In genomic region chr1:164721037-164721496, GRCh38 we compare ENCODE assay signal across 25 cellular contexts.
DNase-seq lines count a peak whose midpoint lies in the region; ATAC-seq and TF ChIP-seq lines count a peak whose summit lies in the region.
"Had no signal": no experiment of that assay in that cellular context is flagged by ENCODE, and none has a peak within 500 bp of the region (broad histone marks: within the 10 kb centered on the region; RNA-seq: fewer than 3 reads in every experiment).

No MANE protein-coding gene starts in this region.

- peak overlapping the region in 4 of 5 experiments; percentile 58 to 80 (median 70) for H3K27ac Mint-ChIP-seq in brain
- H3K27ac Mint-ChIP-seq: activated CD8-positive, alpha-beta T cell treated with anti-CD3 and anti-CD28 coated beads for 36 hours; activated T-cell treated with anti-CD3 and anti-CD28 coated beads, Interleukin-2, amount 50 U/mL, for 24 hours; CD8-positive, alpha-beta memory T cell; naive thymus-derived CD8-positive, alpha-beta T cell; stimulated activated naive CD8-positive, alpha-beta T cell treated with anti-CD3 and anti-CD28 coated beads, Interleukin-15, Interleukin-2, amounts not matched to agents 100 ng/mL and 50 ng/mL, for 24 hours had no signal

- intact Hi-C loops in stomach (cut with DNase I; ENCODE audit: low total_unique reads) (no loop called here), lower leg skin (cut with DNase I; ENCODE audit: low total_unique reads) (no loop called here)

- TF ChIP-seq POLR2A in stomach (IDR thresholded peaks at IDR 0.05) (no peak), lower leg skin (IDR thresholded peaks at IDR 0.05) (no peak)

- no peaks in the 10 kb centered on the region for H3K9me3 Mint-ChIP-seq in brain
- H3K9me3 Mint-ChIP-seq: activated CD8-positive, alpha-beta T cell treated with anti-CD3 and anti-CD28 coated beads for 36 hours; activated T-cell treated with anti-CD3 and anti-CD28 coated beads, Interleukin-2, amount 50 U/mL, for 24 hours; stimulated activated naive CD8-positive, alpha-beta T cell treated with anti-CD3 and anti-CD28 coated beads, Interleukin-15, Interleukin-2, amounts not matched to agents 100 ng/mL and 50 ng/mL, for 24 hours had no signal

- TF ChIP-seq EP300 in stomach (IDR thresholded peaks at IDR 0.05): no peak

- no peak overlapping the region for H3K4me3 Mint-ChIP-seq in brain
- H3K4me3 Mint-ChIP-seq: activated CD8-positive, alpha-beta T cell treated with anti-CD3 and anti-CD28 coated beads for 36 hours; activated T-cell treated with anti-CD3 and anti-CD28 coated beads, Interleukin-2, amount 50 U/mL, for 24 hours; CD8-positive, alpha-beta memory T cell; naive thymus-derived CD8-positive, alpha-beta T cell; stimulated activated naive CD8-positive, alpha-beta T cell treated with anti-CD3 and anti-CD28 coated beads, Interleukin-15, Interleukin-2, amounts not matched to agents 100 ng/mL and 50 ng/mL, for 24 hours had no signal

- DNase-seq in MM.1S: no peak
- peak; percentile 33 for DNase-seq in mesenchymal stem cell
- DNase-seq in stomach: no peak
- DNase-seq in lower leg skin (ENCODE audit: low spot score in 2 of 2): no peak
- DNase-seq in DMS79 treated with DMSO at 0.1 percent for 48 hours (lab: John Stamatoyannopoulos, UW): no peak
- DNase-seq: activated CD8-positive, alpha-beta T cell treated with anti-CD3 and anti-CD28 coated beads for 36 hours; activated naive CD4-positive, alpha-beta T cell treated with Interleukin-2 at 50 U/mL for 16 hours; activated T-cell treated with anti-CD3 and anti-CD28 coated beads, Interleukin-2, amount 50 U/mL, for 24 hours; CD8-positive, alpha-beta memory T cell; kidney; mesendoderm; naive thymus-derived CD8-positive, alpha-beta T cell; NCI-H1048; NCI-H2029; NCI-H510A; stimulated activated CD4-positive, alpha-beta T cell treated with anti-CD3 and anti-CD28 coated beads, Interleukin-4, amount 100 ng/mL, for 1 hour; transverse colon had no signal

- H3K9ac ChIP-seq in MM.1S (ENCODE audit: low read length) (peak overlapping the region; percentile 33; the same call in 1 of the 2 replicates), mesenchymal stem cell (ENCODE audit: low read length) (no peak overlapping the region)
- H3K9ac ChIP-seq: KMS-11 had no signal

- no peak for TF ChIP-seq CTCF in MM.1S (IDR thresholded peaks at IDR 0.05; ENCODE audit: low read length)
- TF ChIP-seq CTCF in brain (conservative IDR thresholded peaks at IDR 0.05): no peak
- no peak for TF ChIP-seq CTCF in stomach (IDR thresholded peaks at IDR 0.05)
- TF ChIP-seq CTCF in lower leg skin (IDR thresholded peaks at IDR 0.05): no peak

- ATAC-seq in GM18867 (IDR thresholded peaks at IDR 0.05; ENCODE audit: unreplicated experiment): no peak
- ATAC-seq: activated CD4-positive, CD25-positive, alpha-beta regulatory T cell treated with anti-CD3 and anti-CD28 coated beads, Interleukin-2, amount 50 U/mL, for 24 hours; activated CD8-positive, alpha-beta T cell treated with anti-CD3 and anti-CD28 coated beads for 36 hours; GM12878; naive thymus-derived CD8-positive, alpha-beta T cell had no signal

- peaks cover 32% of the 10 kb centered on the region for H3F3A ChIP-seq in MM.1S (ENCODE audit: insufficient read depth, low read length)

- H3K27me3 Mint-ChIP-seq in brain: peaks cover 6% of the 10 kb centered on the region
- H3K27me3 Mint-ChIP-seq: activated CD8-positive, alpha-beta T cell treated with anti-CD3 and anti-CD28 coated beads for 36 hours; progenitor cell of endocrine pancreas had no signal

- H3K4me1 ChIP-seq in MM.1S (ENCODE audit: low read length) (peaks cover 61% of the 10 kb centered on the region), mesenchymal stem cell (ENCODE audit: control insufficient read depth, insufficient read depth, low read depth, low read length) (peaks cover 8% of the 10 kb centered on the region), stomach (peaks cover 23 to 95% (median 60%) of the 10 kb centered on the region in 4 donors)

- H2AK5ac ChIP-seq in mesenchymal stem cell (ENCODE audit: low read length, severe bottlenecking): no peak overlapping the region

- H3K27me3 ChIP-seq in MM.1S (replicated peaks; ENCODE audit: insufficient read depth, low read length) (no peaks in the 10 kb centered on the region), mesenchymal stem cell (ENCODE audit: control insufficient read depth in 1 of 2, insufficient read depth in 1 of 2, low read length in 2 of 2) (peaks cover 0 to 20% of the 10 kb centered on the region in 2 experiments), stomach (no peaks in the 10 kb centered on the region)
- H3K27me3 ChIP-seq: ascending aorta, transverse colon had no signal

- 0 out of 2 replicates have a peak, but pooled peaks cover 4% of the 10 kb centered on the region for H3K79me2 ChIP-seq in MM.1S (ENCODE audit: low read length)

- H2BK15ac ChIP-seq in mesenchymal stem cell (ENCODE audit: low read depth, poor library complexity, severe bottlenecking): no peak overlapping the region

- H3K4ac ChIP-seq in mesenchymal stem cell (ENCODE audit: low read depth in 1 of 2, low read length in 2 of 2): no peak overlapping the region

- H3K23ac ChIP-seq in mesenchymal stem cell (ENCODE audit: low read length in 2 of 2): no peak overlapping the region

- H4K91ac ChIP-seq in mesenchymal stem cell (ENCODE audit: low read length): no peak overlapping the region

- H3K27ac ChIP-seq in MM.1S (ENCODE audit: low read length) (peak overlapping the region; percentile 74), mesenchymal stem cell (ENCODE audit: low read length, poor library complexity, severe bottlenecking) (no peak overlapping the region), stomach (peak overlapping the region in 3 of 5 donors; percentile 8 to 43 (median 33))
- H3K27ac ChIP-seq: ascending aorta, KMS-11 had no signal

- peaks cover 24% of the 10 kb centered on the region for H3K36me3 Mint-ChIP-seq in brain
- H3K36me3 Mint-ChIP-seq: CD8-positive, alpha-beta memory T cell; naive thymus-derived CD8-positive, alpha-beta T cell had no signal

- H3K9me3 ChIP-seq in MM.1S (replicated peaks; ENCODE audit: insufficient read depth, low read length) (no peaks in the 10 kb centered on the region), mesenchymal stem cell (ENCODE audit: control insufficient read depth, low read length) (no peaks in the 10 kb centered on the region), stomach (no peaks in the 10 kb centered on the region)
- H3K9me3 ChIP-seq: ascending aorta, transverse colon had no signal

- peak overlapping the region; percentile 67 for H4K8ac ChIP-seq in mesenchymal stem cell (ENCODE audit: low read length)

- no peak overlapping the region for H2BK5ac ChIP-seq in mesenchymal stem cell (ENCODE audit: low read depth, low read length, poor library complexity, severe bottlenecking)

- H3K79me1 ChIP-seq in mesenchymal stem cell (replicated peaks; ENCODE audit: low read length, poor library complexity, severe bottlenecking): peaks cover 6% of the 10 kb centered on the region

- H2AFZ ChIP-seq in MM.1S (ENCODE audit: low read length) (0 out of 2 replicates have a peak overlapping the region, but pooled peaks have one; percentile 14), mesenchymal stem cell (ENCODE audit: low read depth, low read length) (no peak overlapping the region)

- H3K9me2 ChIP-seq in MM.1S (replicated peaks; ENCODE audit: insufficient read depth, low read length): no peaks in the 10 kb centered on the region

- H2BK120ac ChIP-seq in mesenchymal stem cell (ENCODE audit: low read depth, low read length): no peak overlapping the region

- H2BK12ac ChIP-seq in mesenchymal stem cell (ENCODE audit: low read length in 2 of 2): no peak overlapping the region

- H3K4me2 ChIP-seq in MM.1S (ENCODE audit: low read depth, low read length): peak overlapping the region; percentile 67
- H3K4me2 ChIP-seq in mesenchymal stem cell (ENCODE audit: low read length, poor library complexity, severe bottlenecking): peak overlapping the region; percentile 25
- H3K4me2 ChIP-seq: KMS-11 had no signal

- no peaks in the 10 kb centered on the region for H4K20me1 ChIP-seq in MM.1S (ENCODE audit: insufficient read depth, low read length)

- no peak overlapping the region for H3K18ac ChIP-seq in mesenchymal stem cell (ENCODE audit: low read depth in 1 of 2, low read length in 2 of 2)

- WGBS in mesenchymal stem cell: 87% methylated on average over 6 of the region's 6 CpGs
- 43 to 71% (median 57%) methylated on average over 6 of the region's 6 CpGs for WGBS in stomach, 5 donors
- WGBS in lower leg skin, 2 donors: 52% methylated on average over 6 of the region's 6 CpGs

- H3K4me1 Mint-ChIP-seq in brain: peaks cover 90% of the 10 kb centered on the region
- H3K4me1 Mint-ChIP-seq: CD8-positive, alpha-beta memory T cell had no signal

- peak overlapping the region in 1 of 2 experiments; percentile 41 for H3K14ac ChIP-seq in mesenchymal stem cell (ENCODE audit: low read length in 2 of 2)

- H3K36me3 ChIP-seq in MM.1S (replicated peaks; ENCODE audit: insufficient read depth, low read length) (no peaks in the 10 kb centered on the region), mesenchymal stem cell (ENCODE audit: control insufficient read depth in 1 of 2, insufficient read depth in 2 of 2, low read depth in 1 of 2, low read length in 2 of 2) (no peaks in the 10 kb centered on the region), stomach (no peaks in the 10 kb centered on the region)
- H3K36me3 ChIP-seq: ascending aorta, transverse colon had no signal

- H3K4me3 ChIP-seq in MM.1S (ENCODE audit: low read length) (peak overlapping the region; percentile 22; the same call in 1 of the 2 replicates), mesenchymal stem cell (ENCODE audit: insufficient read depth in 1 of 2, low read depth in 1 of 2, low read length in 2 of 2) (no peak overlapping the region), stomach (no peak overlapping the region), lower leg skin (ENCODE audit: low read depth, poor library complexity, severe bottlenecking) (no peak overlapping the region)
- H3K4me3 ChIP-seq: ascending aorta, GM12878, transverse colon had no signal
